ENCODE assay signal across 10 cellular contexts in the genomic region with DNA sequence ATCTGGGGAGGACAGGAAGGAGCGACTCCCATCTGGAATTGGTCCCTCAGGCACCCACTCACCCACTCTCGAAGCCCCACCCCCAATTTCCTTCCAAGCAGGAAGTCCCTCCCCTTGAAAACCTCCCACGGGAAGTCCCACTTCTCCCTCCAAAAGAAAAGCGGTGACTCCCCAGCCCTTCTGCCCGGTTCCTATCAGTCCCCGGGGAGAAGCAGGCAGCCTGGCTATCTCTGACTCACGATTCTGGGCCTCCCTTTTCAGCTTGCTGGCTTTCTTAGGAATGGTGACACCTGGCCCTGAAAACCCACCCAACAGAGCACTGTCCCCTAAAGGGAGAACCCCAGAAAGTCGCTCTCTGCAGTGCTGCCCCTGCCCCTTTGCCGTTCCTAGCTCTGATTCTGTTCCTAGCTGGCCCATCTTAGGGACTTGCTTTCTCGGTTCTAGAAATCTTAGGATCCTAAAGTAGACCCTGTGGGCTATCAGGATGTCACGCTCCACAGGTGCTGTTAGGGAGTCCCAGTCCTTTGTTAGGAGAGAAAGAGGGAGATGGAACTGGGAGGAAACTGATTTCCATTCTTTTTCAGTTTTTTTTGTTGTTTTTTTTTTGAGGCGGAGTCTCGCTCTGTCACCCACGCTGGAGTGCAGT. TPM values are rescaled to one million over a fixed set of nuclear protein-coding genes. Genes with fewer than 3 reads are reported as not detected.
DNase-seq lines count a peak whose midpoint lies in the region; ATAC-seq and TF ChIP-seq lines count a peak whose summit lies in the region.
"Had no signal": no experiment of that assay in that cellular context is flagged by ENCODE, and none has a peak within 500 bp of the region (broad histone marks: within the 10 kb centered on the region; RNA-seq: fewer than 3 reads in every experiment).

No MANE protein-coding gene starts in this region.

- no peak overlapping the region for H2BK5ac ChIP-seq in IMR-90 (ENCODE audit: low read depth, low read length, poor library complexity, severe bottlenecking)

- peaks cover 0 to 66% (median 0%) of the 10 kb centered on the region in 3 donors for H3K36me3 Mint-ChIP-seq in naive thymus-derived CD8-positive, alpha-beta T cell

- TF ChIP-seq RAD21 in IMR-90 (IDR thresholded peaks at IDR 0.05; ENCODE audit: low read length): no peak

- H3K56ac ChIP-seq in IMR-90 (ENCODE audit: extremely low read depth, insufficient read depth, low read length): no peak overlapping the region

- H3K27ac ChIP-seq in IMR-90 (ENCODE audit: insufficient read depth, low read length): no peak overlapping the region
- H3K27ac ChIP-seq in colonic mucosa: peak overlapping the region; percentile 12
- H3K27ac ChIP-seq: SJSA1 had no signal

- H3K9me3 ChIP-seq in BE2C (no peaks in the 10 kb centered on the region), IMR-90 (ENCODE audit: control insufficient read depth, insufficient read depth, low read length) (no peaks in the 10 kb centered on the region), colonic mucosa (no peaks in the 10 kb centered on the region)
- H3K9me3 ChIP-seq: SJSA1 had no signal

- no peak overlapping the region for H3K9ac ChIP-seq in IMR-90 (ENCODE audit: low read depth, low read length)
- peak overlapping the region in 1 of 2 donors; percentile 2 for H3K9ac ChIP-seq in colonic mucosa (ENCODE audit: low read depth in 2 of 2, low read length in 2 of 2)

- H4K5ac ChIP-seq in IMR-90 (ENCODE audit: low read depth, low read length): no peak overlapping the region

- H3K27me3 Mint-ChIP-seq in naive thymus-derived CD8-positive, alpha-beta T cell: no peaks in the 10 kb centered on the region

- H3K27me3 ChIP-seq in BE2C: no peaks in the 10 kb centered on the region
- H3K27me3 ChIP-seq in IMR-90 (ENCODE audit: control insufficient read depth, insufficient read depth, low read length): no peaks in the 10 kb centered on the region
- H3K27me3 ChIP-seq in colonic mucosa: no peaks in the 10 kb centered on the region
- H3K27me3 ChIP-seq: SJSA1 had no signal

- no peak for TF ChIP-seq POLR2A in IMR-90 (IDR thresholded peaks at IDR 0.05; ENCODE audit: low read depth, low read length)

- peaks cover 40% of the 10 kb centered on the region for H4K20me1 ChIP-seq in IMR-90 (ENCODE audit: insufficient read depth, low read length)

- H3K79me1 ChIP-seq in IMR-90 (ENCODE audit: low read depth in 1 of 2, low read length in 2 of 2): peaks cover 27 to 59% of the 10 kb centered on the region in 2 experiments; a peak in 3 of 4 replicates

- in situ Hi-C loops in IMR-90 (cut with MboI; ENCODE audit: low sequenced_read_pairs): loop anchor here (5.0 to 25.0 kb wide), 3 partner anchors 89 to 389 kb away; a partner anchor contains a TSS

- H3K9me1 ChIP-seq in IMR-90 (ENCODE audit: insufficient read depth, low read length): no peaks in the 10 kb centered on the region

- no peak overlapping the region; a peak in 2 of 4 replicates for H4K8ac ChIP-seq in IMR-90 (ENCODE audit: low read depth in 2 of 2, low read length in 2 of 2)

- no peak overlapping the region for H3K14ac ChIP-seq in IMR-90 (replicated peaks; ENCODE audit: low read depth, low read length)

- peak; percentile 59 for DNase-seq in BE2C
- DNase-seq in IMR-90: peak; percentile 60
- DNase-seq in colonic mucosa: no peak
- DNase-seq in naive thymus-derived CD8-positive, alpha-beta T cell: peak in 1 of 10 donors; percentile 19
- no peak for DNase-seq in NCI-H2196 treated with DMSO at 0.1 percent for 48 hours (lab: John Stamatoyannopoulos, UW; ENCODE audit: unreplicated experiment)
- no peak for DNase-seq in islet precursor cell
- DNase-seq: small intestine had no signal

- no peak overlapping the region for H4K91ac ChIP-seq in IMR-90 (ENCODE audit: insufficient read depth, low read depth, low read length)

- TF ChIP-seq CTCF in BE2C (IDR thresholded peaks at IDR 0.05; ENCODE audit: low read depth, low read length): no peak
- TF ChIP-seq CTCF in IMR-90 (conservative IDR thresholded peaks at IDR 0.05; ENCODE audit: low read depth, low read length): no peak
- no peak for TF ChIP-seq CTCF in colonic mucosa (IDR thresholded peaks at IDR 0.05)

- H3K18ac ChIP-seq in IMR-90 (ENCODE audit: low read depth, low read length): no peak overlapping the region

- no peak for ATAC-seq in IMR-90 (ENCODE audit: low read depth)
- ATAC-seq in naive thymus-derived CD8-positive, alpha-beta T cell: no peak
- no peak for ATAC-seq in HG02571 (IDR thresholded peaks at IDR 0.05; ENCODE audit: unreplicated experiment)
- ATAC-seq in GM19395 (IDR thresholded peaks at IDR 0.05; ENCODE audit: unreplicated experiment): no peak

- WGBS in IMR-90 (ENCODE audit: extremely low coverage in 2 of 2, insufficient read length in 1 of 2), 2 experiments: 67% methylated on average over 7 of the region's 14 CpGs; no CpG with 5 or more reads in 1 of the 2 experiments

- H3K23ac ChIP-seq in IMR-90 (ENCODE audit: low read depth, low read length): no peak overlapping the region

- intact Hi-C loops in IMR-90 (cut with micrococcal nuclease) (no loop called here), colonic mucosa (cut with DNase I) (no loop called here)

- no peak overlapping the region for H2AK5ac ChIP-seq in IMR-90 (ENCODE audit: low read depth, low read length)

- H3K36me3 ChIP-seq in BE2C: peaks cover 19% of the 10 kb centered on the region
- H3K36me3 ChIP-seq in IMR-90 (ENCODE audit: control insufficient read depth, insufficient read depth, low read length): peaks cover 41% of the 10 kb centered on the region; the same call in 1 of the 2 replicates
- H3K36me3 ChIP-seq in colonic mucosa: peaks cover 7% of the 10 kb centered on the region

- dilution Hi-C loops in IMR-90 (cut with HindIII; ENCODE audit: low sequenced_read_pairs, unreplicated experiment): no loop called here

- H2AFZ ChIP-seq in IMR-90 (replicated peaks; ENCODE audit: low read length, poor library complexity): no peak overlapping the region

- POLR2A ChIA-PET in IMR-90 (lab: Charles Lee; ENCODE audit: unreplicated experiment): no interaction called here
- POLR2A ChIA-PET in naive thymus-derived CD8-positive, alpha-beta T cell (lab: Charles Lee): no interaction called here

- no peak overlapping the region for H2BK120ac ChIP-seq in IMR-90 (ENCODE audit: low read depth, low read length)

- no peak overlapping the region for H3K4ac ChIP-seq in IMR-90 (ENCODE audit: low read depth, low read length)

- H3K4me2 ChIP-seq in IMR-90 (ENCODE audit: low read depth, low read length): no peak overlapping the region

- H3K4me3 Mint-ChIP-seq in naive thymus-derived CD8-positive, alpha-beta T cell: peak overlapping the region in 9 of 10 donors; percentile 4 to 91 (median 44)

- H3K27ac Mint-ChIP-seq in naive thymus-derived CD8-positive, alpha-beta T cell: peak overlapping the region; percentile 75 to 93 (median 85)

- no peak overlapping the region for H2AK9ac ChIP-seq in IMR-90 (replicated peaks; ENCODE audit: low read depth, low read length, poor library complexity)

- CTCF ChIA-PET in IMR-90 (lab: Yijun Ruan, JAX): no interaction called here

- H3K4me3 ChIP-seq in BE2C (ENCODE audit: low read depth, low read length) (no peak overlapping the region), IMR-90 (ENCODE audit: insufficient read depth, low read depth, low read length) (no peak overlapping the region), colonic mucosa (no peak overlapping the region)
- H3K4me3 ChIP-seq: SJSA1 had no signal

- H3K4me1 ChIP-seq in BE2C (peaks cover 8% of the 10 kb centered on the region), IMR-90 (ENCODE audit: control insufficient read depth, insufficient read depth, low read length) (peaks cover 19% of the 10 kb centered on the region), colonic mucosa (peaks cover 24% of the 10 kb centered on the region)

- H3K9me3 Mint-ChIP-seq in naive thymus-derived CD8-positive, alpha-beta T cell: no peaks in the 10 kb centered on the region

- no TSS peak for BruUV-seq in IMR-90 (replicated peaks; lab: Mats Ljungman, UMichigan)

- H3K4me1 Mint-ChIP-seq in naive thymus-derived CD8-positive, alpha-beta T cell: peaks cover 20 to 65% (median 58%) of the 10 kb centered on the region in 4 donors

- H2BK20ac ChIP-seq in IMR-90 (ENCODE audit: low read depth, low read length): no peak overlapping the region

- no peak overlapping the region for H2BK15ac ChIP-seq in IMR-90 (ENCODE audit: low read depth, low read length)

RNA-seq across cellular contexts. Expression of a gene that starts 6.0 kb away (rescaled TPM):
- polyA plus RNA-seq in BE2C (2012; ENCODE audit: insufficient read depth, insufficient read length, low read depth): 239 TPM
- total RNA-seq in IMR-90 (2012; rRNA removed) (9.3 and 10.0 TPM in 2 replicates), colonic mucosa (10 to 100 TPM; 56.1 to 56.3 TPM)
- 29.9 and 32.4 TPM in 2 replicates for polyA plus RNA-seq in IMR-90 (2012; rRNA removed)
- 30.1 and 48.3 TPM in 2 replicates for polyA plus RNA-seq in IMR-90 (2012; cell fraction: cytosol; rRNA removed)
- 39.6 and 90.8 TPM in 2 replicates for polyA plus RNA-seq in IMR-90 (2012; cell fraction: nucleus; rRNA removed; ENCODE audit: low replicate concordance)
- 100 to 1,000 TPM; 128 to 129 TPM for total RNA-seq in naive thymus-derived CD8-positive, alpha-beta T cell
- 10 to 100 TPM; 30.3 to 35.9 (median 31.0) TPM for polyA plus RNA-seq in naive thymus-derived CD8-positive, alpha-beta T cell

RNA-seq across cellular contexts. Expression of a gene that starts 8.9 kb away (rescaled TPM):
- polyA plus RNA-seq in BE2C (2012; ENCODE audit: insufficient read depth, insufficient read length, low read depth): 0.45 TPM
- total RNA-seq in IMR-90 (2012; rRNA removed) (0.54 and 1.1 TPM in 2 replicates), colonic mucosa (under 1 TPM; 0.54 to 0.74 TPM)
- 1.3 and 2.1 TPM in 2 replicates for polyA plus RNA-seq in IMR-90 (2012; rRNA removed)
- polyA plus RNA-seq in IMR-90 (2012; cell fraction: cytosol; rRNA removed): 2.3 and 3.1 TPM in 2 replicates
- polyA plus RNA-seq in IMR-90 (2012; cell fraction: nucleus; rRNA removed; ENCODE audit: low replicate concordance): 8.7 and 10.3 TPM in 2 replicates
- 1 to 10 TPM; 4.0 to 4.5 TPM for total RNA-seq in naive thymus-derived CD8-positive, alpha-beta T cell
- polyA plus RNA-seq in naive thymus-derived CD8-positive, alpha-beta T cell: under 1 TPM in 2 of 3 donors, not detected in 1; 0.28 to 0.56 TPM

RNA-seq across cellular contexts. Expression of a gene that starts 10.8 kb away (rescaled TPM):
- polyA plus RNA-seq in BE2C (2012; ENCODE audit: insufficient read depth, insufficient read length, low read depth): 24.9 TPM
- total RNA-seq in IMR-90 (2012; rRNA removed) (0.18 and 0.28 TPM in 2 replicates), colonic mucosa (under 1 TPM; 0.44 to 0.69 TPM)
- polyA plus RNA-seq in IMR-90 (2012; rRNA removed): 1.3 and 1.5 TPM in 2 replicates
- polyA plus RNA-seq in IMR-90 (2012; cell fraction: cytosol; rRNA removed): 0.94 and 1.1 TPM in 2 replicates
- polyA plus RNA-seq in IMR-90 (2012; cell fraction: nucleus; rRNA removed; ENCODE audit: low replicate concordance): 1.8 and 2.7 TPM in 2 replicates
- total RNA-seq in naive thymus-derived CD8-positive, alpha-beta T cell: under 1 TPM in 1 of 2 experiments, not detected in 1; 0.44 TPM
- not detected for polyA plus RNA-seq in naive thymus-derived CD8-positive, alpha-beta T cell

RNA-seq across cellular contexts. Expression of a gene that starts 36.7 kb away (rescaled TPM):
- 138 TPM for polyA plus RNA-seq in BE2C (2012; ENCODE audit: insufficient read depth, insufficient read length, low read depth)
- 5.6 and 7.8 TPM in 2 replicates for total RNA-seq in IMR-90 (2012; rRNA removed)
- polyA plus RNA-seq in IMR-90 (2012; rRNA removed): 25.5 and 36.7 TPM in 2 replicates
- 19.4 and 32.1 TPM in 2 replicates for polyA plus RNA-seq in IMR-90 (2012; cell fraction: cytosol; rRNA removed)
- 103 and 138 TPM in 2 replicates for polyA plus RNA-seq in IMR-90 (2012; cell fraction: nucleus; rRNA removed; ENCODE audit: low replicate concordance)
- 10 to 100 TPM; 38.8 to 50.5 TPM for total RNA-seq in colonic mucosa
- 10 to 100 TPM; 63.8 to 73.0 TPM for total RNA-seq in naive thymus-derived CD8-positive, alpha-beta T cell
- polyA plus RNA-seq in naive thymus-derived CD8-positive, alpha-beta T cell: 10 to 100 TPM; 20.7 to 40.6 (median 27.0) TPM

RNA-seq across cellular contexts. Expression of a gene that starts 43.3 kb away (rescaled TPM):
- polyA plus RNA-seq in BE2C (2012; ENCODE audit: insufficient read depth, insufficient read length, low read depth): 78.8 TPM
- 20.3 and 22.9 TPM in 2 replicates for total RNA-seq in IMR-90 (2012; rRNA removed)
- 17.6 and 18.2 TPM in 2 replicates for polyA plus RNA-seq in IMR-90 (2012; rRNA removed)
- polyA plus RNA-seq in IMR-90 (2012; cell fraction: cytosol; rRNA removed): 13.7 and 14.6 TPM in 2 replicates
- polyA plus RNA-seq in IMR-90 (2012; cell fraction: nucleus; rRNA removed; ENCODE audit: low replicate concordance): 23.5 and 26.5 TPM in 2 replicates
- 10 to 100 TPM; 27.2 to 39.1 TPM for total RNA-seq in colonic mucosa
- 10 to 100 TPM; 64.8 to 66.8 TPM for total RNA-seq in naive thymus-derived CD8-positive, alpha-beta T cell
- polyA plus RNA-seq in naive thymus-derived CD8-positive, alpha-beta T cell: 10 to 100 TPM in 2 of 3 donors, 1 to 10 TPM in 1; 9.7 to 15.8 (median 11.3) TPM

Comparison
In these comparisons a context has a peak if more than half of its experiments do, and no peak if none do; other contexts are left out.
1. DNase-seq: peak in BE2C (single experiment) and IMR-90 (single experiment); none in colonic mucosa (single experiment), NCI-H2196 treated with DMSO at 0.1 percent for 48 hours (single experiment) and islet precursor cell (single experiment).